21 cellular contexts compared by ENCODE assay signal in genomic region chr17:41631890-41632269, GRCh38. TPM values are rescaled to one million over a fixed set of nuclear protein-coding genes. Genes with fewer than 3 reads are reported as not detected.
DNase-seq lines count a peak whose midpoint lies in the region; ATAC-seq and TF ChIP-seq lines count a peak whose summit lies in the region.
"Had no signal": no experiment of that assay in that cellular context is flagged by ENCODE, and none has a peak within 500 bp of the region (broad histone marks: within the 10 kb centered on the region; RNA-seq: fewer than 3 reads in every experiment).

No MANE protein-coding gene starts in this region.

- H2AFZ ChIP-seq in IMR-90 (replicated peaks; ENCODE audit: low read length, poor library complexity) (peak overlapping the region; percentile 39), neuronal stem cell (ENCODE audit: low read length) (no peak overlapping the region)
- H2AFZ ChIP-seq: GM23248 had no signal

- H2BK5ac ChIP-seq in IMR-90 (ENCODE audit: low read depth, low read length, poor library complexity, severe bottlenecking) (no peak overlapping the region), neuronal stem cell (ENCODE audit: low read length) (peak overlapping the region; percentile 82)

- H2BK120ac ChIP-seq in IMR-90 (ENCODE audit: low read depth, low read length) (no peak overlapping the region), neuronal stem cell (ENCODE audit: low read depth, low read length) (no peak overlapping the region)

- H3K56ac ChIP-seq in IMR-90 (ENCODE audit: extremely low read depth, insufficient read depth, low read length): no peak overlapping the region

- H3K9me3 ChIP-seq in IMR-90 (ENCODE audit: control insufficient read depth, insufficient read depth, low read length) (no peaks in the 10 kb centered on the region), neuronal stem cell (replicated peaks in 1 of 2; ENCODE audit: control insufficient read depth in 2 of 2, insufficient read depth in 1 of 2, low read depth in 1 of 2, low read length in 2 of 2) (peaks cover 0 to 9% of the 10 kb centered on the region in 2 donors), HAP-1 (no peaks in the 10 kb centered on the region)

- H4K20me1 ChIP-seq in IMR-90 (ENCODE audit: insufficient read depth, low read length): no peaks in the 10 kb centered on the region

- WGBS in IMR-90 (ENCODE audit: extremely low coverage in 2 of 2, insufficient read length in 1 of 2), 2 experiments: 60% methylated on average over 11 of the region's 15 CpGs; no CpG with 5 or more reads in 1 of the 2 experiments
- no CpG with 5 or more reads among the region's 15 CpGs for WGBS in neuronal stem cell (ENCODE audit: extremely low coverage in 2 of 2, insufficient read length in 2 of 2, insufficient replicate concordance in 1 of 2), 2 donors

- DNase-seq in IMR-90 (no peak), RWPE1 (ENCODE audit: low spot score) (no peak), neuronal stem cell (ENCODE audit: low spot score) (no peak), brain microvascular endothelial cell (no peak), HAP-1 (ENCODE audit: low spot score in 2 of 2) (no peak), epidermal melanocyte (ENCODE audit: insufficient read length, low spot score) (no peak)
- DNase-seq: C1 segment of cervical spinal cord; Calu3; CD4-positive, alpha-beta memory T cell; COR-L47; DND-41; GDM1; GM23248; H7 had no signal

- peaks cover 10% of the 10 kb centered on the region for H3K9me1 ChIP-seq in IMR-90 (ENCODE audit: insufficient read depth, low read length)

- dilution Hi-C loops in IMR-90 (cut with HindIII; ENCODE audit: low sequenced_read_pairs, unreplicated experiment): no loop called here

- no peak overlapping the region for H2AK9ac ChIP-seq in IMR-90 (replicated peaks; ENCODE audit: low read depth, low read length, poor library complexity)

- in situ Hi-C loops in IMR-90 (cut with MboI; ENCODE audit: low sequenced_read_pairs) (no loop called here), brain microvascular endothelial cell (cut with HindIII; ENCODE audit: low pct_ligation_motif_present, low sequenced_read_pairs) (no loop called here), HAP-1 (cut with MboI; ENCODE audit: low sequenced_read_pairs) (no loop called here)

- BruUV-seq in IMR-90 (replicated peaks; lab: Mats Ljungman, UMichigan): no TSS peak

- H3K9ac ChIP-seq in IMR-90 (ENCODE audit: low read depth, low read length) (no peak overlapping the region), neuronal stem cell (ENCODE audit: low read depth, low read length, poor library complexity) (no peak overlapping the region)
- H3K9ac ChIP-seq: GM23248 had no signal

- H3K4me2 ChIP-seq in IMR-90 (ENCODE audit: low read depth, low read length): no peak overlapping the region
- H3K4me2 ChIP-seq in neuronal stem cell (ENCODE audit: insufficient read depth, low read length, poor library complexity, severe bottlenecking): no peak overlapping the region

- TF ChIP-seq POLR2A in IMR-90 (IDR thresholded peaks at IDR 0.05; ENCODE audit: low read depth, low read length): no peak

- H3K4ac ChIP-seq in IMR-90 (ENCODE audit: low read depth, low read length) (no peak overlapping the region), neuronal stem cell (ENCODE audit: low read length) (no peak overlapping the region)

- CTCF ChIA-PET in IMR-90 (lab: Yijun Ruan, JAX): no interaction called here
- CTCF ChIA-PET in RWPE1 (lab: Yijun Ruan, JAX): no interaction called here

- no peak overlapping the region for H3K27ac ChIP-seq in IMR-90 (ENCODE audit: insufficient read depth, low read length)
- H3K27ac ChIP-seq in RWPE1: peak overlapping the region; percentile 32
- H3K27ac ChIP-seq in neuronal stem cell (replicated peaks; ENCODE audit: low read length): no peak overlapping the region
- no peak overlapping the region for H3K27ac ChIP-seq in brain microvascular endothelial cell
- H3K27ac ChIP-seq: GM23248 had no signal

- H3K36me3 ChIP-seq in IMR-90 (ENCODE audit: control insufficient read depth, insufficient read depth, low read length) (no peaks in the 10 kb centered on the region), neuronal stem cell (replicated peaks in 1 of 2; ENCODE audit: control insufficient read depth in 2 of 2, insufficient read depth in 2 of 2, low read length in 2 of 2) (peaks cover 0 to 5% of the 10 kb centered on the region in 2 donors), brain microvascular endothelial cell (replicated peaks) (no peaks in the 10 kb centered on the region), HAP-1 (replicated peaks) (no peaks in the 10 kb centered on the region)

- H3K23ac ChIP-seq in IMR-90 (ENCODE audit: low read depth, low read length) (no peak overlapping the region), neuronal stem cell (ENCODE audit: low read depth, low read length, poor library complexity) (no peak overlapping the region)

- H3K4me1 ChIP-seq in IMR-90 (ENCODE audit: control insufficient read depth, insufficient read depth, low read length) (peaks cover 3% of the 10 kb centered on the region; the same call in 1 of the 2 replicates), neuronal stem cell (ENCODE audit: control insufficient read depth in 2 of 2, insufficient read depth in 1 of 2, low read depth in 1 of 2, low read length in 2 of 2) (peaks cover 0 to 13% of the 10 kb centered on the region in 2 donors), HAP-1 (no peaks in the 10 kb centered on the region)

- H4K8ac ChIP-seq in IMR-90 (ENCODE audit: low read depth in 2 of 2, low read length in 2 of 2) (no peak overlapping the region), neuronal stem cell (ENCODE audit: low read depth, low read length) (no peak overlapping the region)

- no peak overlapping the region for H2BK20ac ChIP-seq in IMR-90 (ENCODE audit: low read depth, low read length)

- TF ChIP-seq RAD21 in IMR-90 (IDR thresholded peaks at IDR 0.05; ENCODE audit: low read length): no peak

- no peak for ATAC-seq in IMR-90 (ENCODE audit: low read depth)
- peak; percentile 73 for ATAC-seq in esophagus mucosa
- ATAC-seq in HG02852 (IDR thresholded peaks at IDR 0.05; ENCODE audit: unreplicated experiment): no peak
- ATAC-seq: GM12878, HCT116 had no signal

- H3K4me3 ChIP-seq in IMR-90 (ENCODE audit: insufficient read depth, low read depth, low read length) (no peak overlapping the region), neuronal stem cell (ENCODE audit: low read length in 2 of 2) (no peak overlapping the region), brain microvascular endothelial cell (ENCODE audit: low read depth, low read length) (no peak overlapping the region), HAP-1 (no peak overlapping the region)
- H3K4me3 ChIP-seq: GM12878, GM23248 had no signal

- intact Hi-C loops in IMR-90 (cut with micrococcal nuclease): no loop called here

- H3K27me3 ChIP-seq in IMR-90 (ENCODE audit: control insufficient read depth, insufficient read depth, low read length) (peaks cover 14% of the 10 kb centered on the region), neuronal stem cell (ENCODE audit: control insufficient read depth in 3 of 3, insufficient read depth in 3 of 3, low read depth in 1 of 3, low read length in 3 of 3) (peaks cover 0 to 6% (median 3%) of the 10 kb centered on the region in 3 experiments), brain microvascular endothelial cell (replicated peaks) (no peaks in the 10 kb centered on the region), HAP-1 (ENCODE audit: low read depth) (no peaks in the 10 kb centered on the region)

- H3K14ac ChIP-seq in IMR-90 (replicated peaks; ENCODE audit: low read depth, low read length) (no peak overlapping the region), neuronal stem cell (ENCODE audit: low read length) (no peak overlapping the region)

- H3K79me1 ChIP-seq in IMR-90 (ENCODE audit: low read depth in 1 of 2, low read length in 2 of 2) (no peaks in the 10 kb centered on the region), neuronal stem cell (ENCODE audit: low read depth, low read length) (peaks cover 9% of the 10 kb centered on the region)

- POLR2A ChIA-PET in IMR-90 (lab: Charles Lee; ENCODE audit: unreplicated experiment): no interaction called here
- POLR2A ChIA-PET in RWPE1 (lab: Yijun Ruan, JAX; ENCODE audit: low non-redundant PET): no interaction called here

- no peak overlapping the region for H4K5ac ChIP-seq in IMR-90 (ENCODE audit: low read depth, low read length)

- H2BK15ac ChIP-seq in IMR-90 (ENCODE audit: low read depth, low read length) (no peak overlapping the region), neuronal stem cell (ENCODE audit: low read length) (peak overlapping the region; percentile 74)

- no peak for TF ChIP-seq CTCF in IMR-90 (conservative IDR thresholded peaks at IDR 0.05; ENCODE audit: low read depth, low read length)
- no peak for TF ChIP-seq CTCF in RWPE1 (conservative IDR thresholded peaks at IDR 0.05; ENCODE audit: low read depth)
- TF ChIP-seq CTCF in brain microvascular endothelial cell (IDR thresholded peaks at IDR 0.05; ENCODE audit: low read depth, low read length, missing control alignments): no peak

- H2AK5ac ChIP-seq in IMR-90 (ENCODE audit: low read depth, low read length) (no peak overlapping the region), neuronal stem cell (ENCODE audit: low read depth, low read length) (peak overlapping the region; percentile 94)

- H3K18ac ChIP-seq in IMR-90 (ENCODE audit: low read depth, low read length): no peak overlapping the region
- no peak overlapping the region for H3K18ac ChIP-seq in neuronal stem cell (ENCODE audit: low read length)

- no peak overlapping the region for H4K91ac ChIP-seq in IMR-90 (ENCODE audit: insufficient read depth, low read depth, low read length)
- no peak overlapping the region for H4K91ac ChIP-seq in neuronal stem cell (ENCODE audit: low read depth, low read length, poor library complexity)

- peak overlapping the region; percentile 90 for H2BK12ac ChIP-seq in neuronal stem cell (ENCODE audit: low read length)

RNA-seq across cellular contexts. Expression of gene KRT17, which starts 7.5 kb away (rescaled TPM):
- total RNA-seq in IMR-90 (2012; rRNA removed) (2.5 TPM in 2 replicates), esophagus mucosa (380 TPM)
- polyA plus RNA-seq in IMR-90 (2012; rRNA removed): 4.6 and 5.3 TPM in 2 replicates
- polyA plus RNA-seq in IMR-90 (2012; cell fraction: cytosol; rRNA removed): 5.6 and 6.7 TPM in 2 replicates
- polyA plus RNA-seq in IMR-90 (2012; cell fraction: nucleus; rRNA removed; ENCODE audit: low replicate concordance): 1.6 and 2.2 TPM in 2 replicates
- polyA plus RNA-seq in neuronal stem cell (2013, experiment 1 of 2): 0.07 TPM
- 0.03 TPM for polyA plus RNA-seq in neuronal stem cell (2013, experiment 2 of 2)
- total RNA-seq: A172; CD4-positive, alpha-beta memory T cell; H7 had no signal
- polyA plus RNA-seq: CD4-positive, alpha-beta memory T cell had no signal

RNA-seq across cellular contexts. Expression of gene KRT16, which starts 19.3 kb away (rescaled TPM):
- total RNA-seq in IMR-90 (2012; rRNA removed): not detected in 2 replicates
- not detected in 2 replicates for polyA plus RNA-seq in IMR-90 (2012; rRNA removed)
- not detected in 2 replicates for polyA plus RNA-seq in IMR-90 (2012; cell fraction: cytosol; rRNA removed)
- polyA plus RNA-seq in IMR-90 (2012; cell fraction: nucleus; rRNA removed; ENCODE audit: low replicate concordance): 0.09 TPM in 1 of 2 replicates, not detected in the other
- total RNA-seq in esophagus mucosa: 2,310 TPM
- not detected for polyA plus RNA-seq in neuronal stem cell (2013, experiment 1 of 2)
- 0.03 TPM for polyA plus RNA-seq in neuronal stem cell (2013, experiment 2 of 2)
- total RNA-seq: A673; CD4-positive, alpha-beta memory T cell; GM12878; H1; H7 had no signal
- polyA plus RNA-seq: CD4-positive, alpha-beta memory T cell; H1 had no signal

RNA-seq across cellular contexts. Expression of gene KRT14, which starts 45.2 kb away (rescaled TPM):
- total RNA-seq in IMR-90 (2012; rRNA removed) (not detected in 2 replicates), esophagus mucosa (5,105 TPM)
- not detected in 2 replicates for polyA plus RNA-seq in IMR-90 (2012; rRNA removed)
- polyA plus RNA-seq in IMR-90 (2012; cell fraction: cytosol; rRNA removed): not detected in 2 replicates
- polyA plus RNA-seq in IMR-90 (2012; cell fraction: nucleus; rRNA removed; ENCODE audit: low replicate concordance): 0.06 TPM in 1 of 2 replicates, not detected in the other
- polyA plus RNA-seq in neuronal stem cell (2013, experiment 1 of 2): not detected
- polyA plus RNA-seq in neuronal stem cell (2013, experiment 2 of 2): not detected
- total RNA-seq: A172; A673; CD4-positive, alpha-beta memory T cell; GM12878; GM23248; H1; H7 had no signal
- polyA plus RNA-seq: CD4-positive, alpha-beta memory T cell had no signal

RNA-seq across cellular contexts. Expression of gene EIF1, which starts 56.8 kb away (rescaled TPM):
- total RNA-seq in IMR-90 (2012; rRNA removed): 89.4 and 102 TPM in 2 replicates
- polyA plus RNA-seq in IMR-90 (2012; rRNA removed): 381 and 388 TPM in 2 replicates
- polyA plus RNA-seq in IMR-90 (2012; cell fraction: cytosol; rRNA removed): 195 and 266 TPM in 2 replicates
- 262 and 802 TPM in 2 replicates for polyA plus RNA-seq in IMR-90 (2012; cell fraction: nucleus; rRNA removed; ENCODE audit: low replicate concordance)
- 725 TPM for total RNA-seq in esophagus mucosa
- polyA plus RNA-seq in neuronal stem cell (2013, experiment 1 of 2): 353 TPM
- 340 TPM for polyA plus RNA-seq in neuronal stem cell (2013, experiment 2 of 2)

Comparison
In these comparisons a context has a peak if more than half of its experiments do, and no peak if none do; other contexts are left out.
1. RNA of gene KRT17, which starts 7.5 kb away (total RNA-seq): 380 TPM in esophagus mucosa (single experiment); 2.5 TPM in IMR-90; every median in the first group is over 100 times any median in the second.
2. RNA of gene KRT16, which starts 19.3 kb away (total RNA-seq): 2,310 TPM in esophagus mucosa (single experiment); not detected in IMR-90; every median in the first group is over 1,000 times any median in the second.
3. RNA of gene KRT14, which starts 45.2 kb away (total RNA-seq): 5,105 TPM in esophagus mucosa (single experiment); not detected in IMR-90; every median in the first group is over 1,000 times any median in the second.